In genomic region chr4:38785901-38786402, GRCh38 we compare ENCODE assay signal across 11 cellular contexts. TPM values are rescaled to one million over a fixed set of nuclear protein-coding genes. Genes with fewer than 3 reads are reported as not detected.
A peak's percentile ranks its signal among the peaks of the same experiment; 100 is the strongest.
DNase-seq lines count a peak whose midpoint lies in the region; ATAC-seq, FAIRE-seq and TF ChIP-seq lines count a peak whose summit lies in the region.
"Had no signal": no experiment of that assay in that cellular context is flagged by ENCODE, and none has a peak within 500 bp of the region (broad histone marks: within the 10 kb centered on the region; RNA-seq: fewer than 3 reads in every experiment).

No MANE protein-coding gene starts in this region.

- no peak overlapping the region for H3K4me3 Mint-ChIP-seq in Calu3 (ENCODE audit: low read depth, unreplicated experiment)

- DNase-seq in GM13976 (ENCODE audit: low spot score) = peak; percentile 59
- DNase-seq in left lobe of liver (ENCODE audit: low spot score) = no peak
- no peak for DNase-seq in effector CD8-positive, alpha-beta T cell (lab: John Stamatoyannopoulos, UW)
- DNase-seq in kidney = no peak
- no peak for DNase-seq in Calu3
- DNase-seq in frontal cortex (ENCODE audit: low spot score in 2 of 2) = no peak
- DNase-seq: stimulated activated CD4-positive, alpha-beta T cell treated with anti-CD3 and anti-CD28 coated beads, Interleukin-12 subunit alpha, Interleukin-12 subunit beta, amount 100 ng/mL, for 4 hours had no signal

- FAIRE-seq in kidney (lab: Jason Lieb, UNC) = no peak
- no peak for FAIRE-seq in frontal cortex (lab: Jason Lieb, UNC)

- peaks cover 10% of the 10 kb centered on the region for H3K4me1 Mint-ChIP-seq in Calu3 (ENCODE audit: low read depth, unreplicated experiment)

- intact Hi-C loops in kidney (cut with DNase I) = no loop called here
- intact Hi-C loops in Calu3 (cut with micrococcal nuclease; ENCODE audit: unreplicated experiment) = no loop called here

- H3K9me3 ChIP-seq in kidney (ENCODE audit: control insufficient read depth in 1 of 2, low read length in 2 of 2) = no peaks in the 10 kb centered on the region
- H3K9me3 ChIP-seq: tibial artery had no signal

- CTCF ChIA-PET in Calu3 (lab: Charles Lee) = no interaction called here

- no peaks in the 10 kb centered on the region for H3K9me3 Mint-ChIP-seq in Calu3 (ENCODE audit: low read depth, unreplicated experiment)

- H3K36me3 ChIP-seq in kidney (ENCODE audit: control insufficient read depth in 1 of 2, insufficient read depth in 2 of 2, low read length in 2 of 2) = no peaks in the 10 kb centered on the region
- H3K36me3 ChIP-seq: tibial artery had no signal

- no peak overlapping the region for H3K4me3 ChIP-seq in kidney (ENCODE audit: low read length in 2 of 2)
- H3K4me3 ChIP-seq: tibial artery had no signal

- no peak overlapping the region for H3K27ac Mint-ChIP-seq in Calu3 (ENCODE audit: unreplicated experiment)

- H3K36me3 Mint-ChIP-seq in Calu3 (ENCODE audit: insufficient read depth, unreplicated experiment) = no peaks in the 10 kb centered on the region

- peaks cover 0 to 3% of the 10 kb centered on the region in 2 donors for H3K4me1 ChIP-seq in kidney (ENCODE audit: control insufficient read depth in 1 of 2, insufficient read depth in 1 of 2, low read depth in 1 of 2, low read length in 2 of 2)
- H3K4me1 ChIP-seq: tibial artery had no signal

- BruUV-seq in Calu3 (replicated peaks; lab: Mats Ljungman, UMichigan) = no TSS peak

- no peak overlapping the region for H3K9ac ChIP-seq in kidney (ENCODE audit: low read length in 2 of 2)

- ATAC-seq in GM21447 (IDR thresholded peaks at IDR 0.05; ENCODE audit: unreplicated experiment) (peak; percentile 52), HG03571 (IDR thresholded peaks at IDR 0.05; ENCODE audit: unreplicated experiment) (peak; percentile 53), left lobe of liver (peak; percentile 11)

- TF ChIP-seq CTCF in GM13976 (IDR thresholded peaks at IDR 0.05; ENCODE audit: borderline replicate concordance, control extremely low read depth, extremely low read depth, insufficient read depth, missing control alignments) = no peak
- TF ChIP-seq CTCF in kidney (IDR thresholded peaks at IDR 0.05; ENCODE audit: borderline replicate concordance, extremely low read depth, insufficient read depth) = no peak
- no peak for TF ChIP-seq CTCF in Calu3 (IDR thresholded peaks at IDR 0.05; ENCODE audit: unreplicated experiment)

- no peak overlapping the region for H3K27ac ChIP-seq in kidney (ENCODE audit: low read depth in 2 of 2, low read length in 2 of 2)
- H3K27ac ChIP-seq: tibial artery had no signal

- no peaks in the 10 kb centered on the region for H3K27me3 Mint-ChIP-seq in Calu3 (ENCODE audit: unreplicated experiment)

- in situ Hi-C loops in GM13976 (cut with MboI; ENCODE audit: low sequenced_read_pairs, unreplicated experiment) = no loop called here

RNA-seq across cellular contexts. Expression of gene TLR10, which starts 3.2 kb away (rescaled TPM):
- total RNA-seq in left lobe of liver (0.08 TPM), kidney (2.0 TPM), Calu3 (2022) (not detected in 2 replicates), frontal cortex (1.6 TPM)
- polyA plus RNA-seq in kidney (ENCODE audit: insufficient read depth, low read depth, low replicate concordance) = 0.11 TPM
- total RNA-seq: chondrocyte had no signal

RNA-seq across cellular contexts. Expression of gene TLR1, which starts 18.6 kb away (rescaled TPM):
- total RNA-seq in left lobe of liver (4.2 TPM), kidney (18.0 TPM), Calu3 (2022) (1.1 and 1.3 TPM in 2 replicates), frontal cortex (2.0 TPM)
- polyA plus RNA-seq in kidney (ENCODE audit: insufficient read depth, low read depth, low replicate concordance) = 1.8 TPM
